Comparison of ENCODE assay signal across 24 cellular contexts in the genomic region with DNA sequence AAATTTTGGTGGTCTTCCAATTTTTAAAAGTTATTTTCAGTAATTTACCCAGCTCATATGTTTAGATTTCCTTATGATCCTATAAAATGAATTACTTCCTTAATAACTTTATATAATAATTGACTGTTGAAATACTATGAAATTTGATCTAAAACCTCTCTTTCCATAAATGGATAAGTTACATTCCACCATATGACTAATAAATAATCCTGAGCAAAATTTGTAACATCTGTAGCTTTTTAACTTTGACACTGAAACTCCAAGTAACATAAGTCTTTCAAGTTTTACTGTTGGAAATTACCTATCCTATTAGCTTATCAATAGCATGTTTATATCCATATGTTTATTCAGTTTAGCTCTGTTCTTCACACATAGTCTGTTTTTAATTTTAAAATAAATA.
DNase-seq lines count a peak whose midpoint lies in the region; ATAC-seq, FAIRE-seq and TF ChIP-seq lines count a peak whose summit lies in the region.
"Had no signal": no experiment of that assay in that cellular context is flagged by ENCODE, and none has a peak within 500 bp of the region (broad histone marks: within the 10 kb centered on the region; RNA-seq: fewer than 3 reads in every experiment).

No MANE protein-coding gene starts in this region.

- H3K4me3 ChIP-seq in A549 (no peak overlapping the region), adipocyte (ENCODE audit: low read length) (no peak overlapping the region), Karpas-422 (ENCODE audit: low read length) (no peak overlapping the region)
- H3K4me3 ChIP-seq in CD8-positive, alpha-beta memory T cell (ENCODE audit: low read length) = no peak overlapping the region
- H3K4me3 ChIP-seq: Peyer's patch, SJSA1 had no signal

- POLR2A ChIA-PET in A549 (lab: Yijun Ruan, JAX) = interaction anchor here (1.0 kb wide), 1 partner anchor 118 kb away, joined by 3 read pairs; no protein-coding TSS in a partner anchor
- POLR2A ChIA-PET in CD8-positive, alpha-beta memory T cell (lab: Charles Lee) = no interaction called here

- CTCF ChIA-PET in A549 (lab: Yijun Ruan, JAX) = interaction anchor here (0.8 to 6.1 kb wide), 6 partner anchors 56 to 413 kb away, joined by 3 to 116 read pairs (median 5); partner anchors contain the start of genes FGFBP3 and PPP1R3C
- CTCF ChIA-PET in CD8-positive, alpha-beta memory T cell (lab: Charles Lee) = no interaction called here

- TF ChIP-seq POLR2A in A549 (IDR thresholded peaks at IDR 0.05; ENCODE audit: low read length) = no peak

- TF ChIP-seq EP300 in A549 (IDR thresholded peaks at IDR 0.05) = no peak

- H3K27ac ChIP-seq in A549 (no peak overlapping the region), Karpas-422 (ENCODE audit: low read length) (no peak overlapping the region)
- H3K27ac ChIP-seq in CD8-positive, alpha-beta memory T cell (ENCODE audit: low read depth, low read length) = no peak overlapping the region
- H3K27ac ChIP-seq: 22Rv1, Peyer's patch, SJSA1 had no signal

- no peaks in the 10 kb centered on the region for H3K27me3 Mint-ChIP-seq in CD8-positive, alpha-beta memory T cell
- H3K27me3 Mint-ChIP-seq: B cell had no signal

- H3K9me3 Mint-ChIP-seq in CD8-positive, alpha-beta memory T cell = no peaks in the 10 kb centered on the region
- H3K9me3 Mint-ChIP-seq: CD14-positive monocyte had no signal

- H3K4me3 Mint-ChIP-seq in CD8-positive, alpha-beta memory T cell = no peak overlapping the region
- H3K4me3 Mint-ChIP-seq: B cell, CD14-positive monocyte had no signal

- no peak overlapping the region for H2AFZ ChIP-seq in Karpas-422 (ENCODE audit: low read length)

- no peaks in the 10 kb centered on the region for H3K9me2 ChIP-seq in Karpas-422 (replicated peaks; ENCODE audit: insufficient read depth, low read length)

- H3K9ac ChIP-seq in adipocyte (ENCODE audit: low read length) (no peak overlapping the region), Karpas-422 (ENCODE audit: low read length) (no peak overlapping the region)

- H3K4me2 ChIP-seq in A549 = no peak overlapping the region
- H3K4me2 ChIP-seq in Karpas-422 (ENCODE audit: low read depth, low read length, poor library complexity, severe bottlenecking) = no peak overlapping the region

- H3K4me1 ChIP-seq in A549 = peaks cover 6% of the 10 kb centered on the region; the same call in 2 of the 3 replicates
- H3K4me1 ChIP-seq in adipocyte (ENCODE audit: control insufficient read depth, insufficient read depth, low read length) = peaks cover 3% of the 10 kb centered on the region
- H3K4me1 ChIP-seq in Karpas-422 (ENCODE audit: low read length) = no peaks in the 10 kb centered on the region
- H3K4me1 ChIP-seq in CD8-positive, alpha-beta memory T cell (ENCODE audit: insufficient read depth, low read length) = no peaks in the 10 kb centered on the region
- H3K4me1 ChIP-seq: Peyer's patch, SJSA1 had no signal

- H3K79me2 ChIP-seq in Karpas-422 (ENCODE audit: low read length) = no peaks in the 10 kb centered on the region

- H3K9me3 ChIP-seq in A549 (no peaks in the 10 kb centered on the region), adipocyte (ENCODE audit: control insufficient read depth, low read length) (no peaks in the 10 kb centered on the region), Karpas-422 (ENCODE audit: low read length) (no peaks in the 10 kb centered on the region)
- no peaks in the 10 kb centered on the region for H3K9me3 ChIP-seq in CD8-positive, alpha-beta memory T cell (ENCODE audit: low read length)
- H3K9me3 ChIP-seq: Peyer's patch, SJSA1 had no signal

- H3K36me3 ChIP-seq in adipocyte (ENCODE audit: control insufficient read depth, insufficient read depth, low read length, severe bottlenecking) (peaks cover 21% of the 10 kb centered on the region), Karpas-422 (ENCODE audit: insufficient read depth, low read length) (no peaks in the 10 kb centered on the region)
- H3K36me3 ChIP-seq in CD8-positive, alpha-beta memory T cell (ENCODE audit: insufficient read depth, low read length) = no peaks in the 10 kb centered on the region
- H3K36me3 ChIP-seq: Peyer's patch had no signal

- no peaks in the 10 kb centered on the region for H3K4me1 Mint-ChIP-seq in CD8-positive, alpha-beta memory T cell
- H3K4me1 Mint-ChIP-seq: B cell, CD14-positive monocyte had no signal

- TF ChIP-seq RAD21 in A549 (conservative IDR thresholded peaks at IDR 0.05 in 1 of 2, IDR thresholded peaks at IDR 0.05 in 1 of 2) = no peak

- ATAC-seq in A549 (no peak), GM18498 (IDR thresholded peaks at IDR 0.05; ENCODE audit: unreplicated experiment) (no peak)
- ATAC-seq: HCT116 had no signal

- no peak overlapping the region for H3K27ac Mint-ChIP-seq in CD8-positive, alpha-beta memory T cell
- H3K27ac Mint-ChIP-seq: B cell, CD14-positive monocyte had no signal

- no peaks in the 10 kb centered on the region for H4K20me1 ChIP-seq in Karpas-422 (ENCODE audit: insufficient read depth, low read depth, low read length)

- H3K36me3 Mint-ChIP-seq in CD8-positive, alpha-beta memory T cell = peaks cover 0 to 8% (median under 1%) of the 10 kb centered on the region in 3 donors
- H3K36me3 Mint-ChIP-seq: CD14-positive monocyte had no signal

- no peak for TF ChIP-seq CTCF in A549 (IDR thresholded peaks at IDR 0.05)

- no peaks in the 10 kb centered on the region for H3K27me3 ChIP-seq in adipocyte (replicated peaks; ENCODE audit: control insufficient read depth, insufficient read depth, low read length)
- no peaks in the 10 kb centered on the region for H3K27me3 ChIP-seq in Karpas-422 (ENCODE audit: low read length)
- H3K27me3 ChIP-seq in CD8-positive, alpha-beta memory T cell (ENCODE audit: insufficient read depth, low read length, poor library complexity, severe bottlenecking) = no peaks in the 10 kb centered on the region
- H3K27me3 ChIP-seq: Peyer's patch, SJSA1 had no signal

- DNase-seq in A549 (ENCODE audit: low read depth in 1 of 2, low spot score in 1 of 2) (no peak), GM03348 (ENCODE audit: low spot score) (peak; percentile 29), adipocyte (ENCODE audit: low read depth) (peak; percentile 48), fibroblast of peridontal ligament (ENCODE audit: extremely low read depth) (peak; percentile 59), Karpas-422 (no peak), pons (ENCODE audit: low spot score) (no peak)
- no peak for DNase-seq in CD8-positive, alpha-beta memory T cell
- DNase-seq: DMS79, GOT3, Kasumi-1, NCI-H1694, NCI-H2081 treated with DMSO at 0.1 percent for 48 hours, NCI-H446, NCI-H526, Peyer's patch had no signal

- FAIRE-seq in A549 (lab: Jason Lieb, UNC) = peak; percentile 7
- FAIRE-seq: D721Med, GM12892, GM18507 had no signal

TF ChIP-seq in A549, 52 proteins besides CTCF, POLR2A, EP300 and RAD21:
- TF ChIP-seq RFX5 (IDR thresholded peaks at IDR 0.05) (no peak), NR3C1 (IDR thresholded peaks at IDR 0.05) (no peak), CBX2 (IDR thresholded peaks at IDR 0.05; ENCODE audit: borderline replicate concordance, low read depth) (no peak), JUN (IDR thresholded peaks at IDR 0.05) (no peak), MAZ (IDR thresholded peaks at IDR 0.05; ENCODE audit: borderline replicate concordance, low read depth, low read length) (no peak), ZNF302 (CRISPR knock-in tag; IDR thresholded peaks at IDR 0.05) (no peak), TP53 (CRISPR knock-in tag; IDR thresholded peaks at IDR 0.05) (no peak), GATA3 (IDR thresholded peaks at IDR 0.05; ENCODE audit: borderline replicate concordance) (no peak), SREBF2 (IDR thresholded peaks at IDR 0.05) (no peak), TFCP2L1 (CRISPR knock-in tag; IDR thresholded peaks at IDR 0.05) (no peak), KDM5A (IDR thresholded peaks at IDR 0.05) (no peak), HOXB13 (CRISPR knock-in tag; IDR thresholded peaks at IDR 0.05; ENCODE audit: low read depth) (no peak), ESRRA (IDR thresholded peaks at IDR 0.05; ENCODE audit: borderline replicate concordance, low read length) (no peak), REST (IDR thresholded peaks at IDR 0.05) (no peak), CEBPB (IDR thresholded peaks at IDR 0.05) (no peak), SMC3 (IDR thresholded peaks at IDR 0.05) (no peak), FOSB (CRISPR knock-in tag; IDR thresholded peaks at IDR 0.05) (no peak)

Comparison
In these comparisons a context has a peak if more than half of its experiments do, and no peak if none do; other contexts are left out.
1. DNase-seq: peak in GM03348 (single experiment), adipocyte (single experiment) and fibroblast of peridontal ligament (single experiment); none in A549 (0 of 2), Karpas-422 (single experiment), CD8-positive, alpha-beta memory T cell (0 of 5) and pons (single experiment).